Comparison of ENCODE assay signal across 15 cellular contexts in the genomic region with DNA sequence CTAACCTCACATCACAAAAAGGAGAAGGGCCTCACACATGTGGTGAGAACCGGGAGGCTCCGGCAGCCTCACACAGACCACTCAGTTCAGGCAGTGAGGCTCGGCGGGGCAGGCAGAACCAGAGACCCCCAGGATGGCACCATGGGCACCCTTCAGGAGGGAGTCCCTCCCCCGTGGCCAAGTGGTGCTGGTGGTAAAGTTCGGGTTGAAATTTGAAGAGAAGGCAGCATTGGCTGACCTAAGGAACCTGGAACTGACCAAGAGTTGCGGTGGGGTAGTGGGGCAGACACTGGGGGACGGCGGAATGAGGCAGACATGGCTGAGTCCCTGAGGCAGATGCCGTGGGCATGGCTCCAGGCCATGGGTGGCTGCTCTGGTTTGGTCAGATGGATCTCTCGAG.
A peak's percentile ranks its signal among the peaks of the same experiment; 100 is the strongest.
DNase-seq lines count a peak whose midpoint lies in the region; ATAC-seq and TF ChIP-seq lines count a peak whose summit lies in the region.
"Had no signal": no experiment of that assay in that cellular context is flagged by ENCODE, and none has a peak within 500 bp of the region (broad histone marks: within the 10 kb centered on the region; RNA-seq: fewer than 3 reads in every experiment).

No MANE protein-coding gene starts in this region.

- no peak overlapping the region for H3K27ac ChIP-seq in right atrium auricular region
- no peak overlapping the region for H3K27ac ChIP-seq in spleen
- H3K27ac ChIP-seq: C4-2B, GM23248, HL-60 had no signal

- 85 to 87% (median 86%) methylated on average over 9 to 11 of the region's 11 CpGs for WGBS in spleen, 5 donors

- H3K4me3 ChIP-seq in right atrium auricular region, result no peak overlapping the region
- no peak overlapping the region for H3K4me3 ChIP-seq in spleen
- H3K4me3 ChIP-seq: GM23248, HAP-1 had no signal

- H3K27me3 ChIP-seq in right atrium auricular region, result no peaks in the 10 kb centered on the region
- H3K27me3 ChIP-seq in spleen (replicated peaks in 1 of 7), result peaks cover 0 to 7% (median 0%) of the 10 kb centered on the region in 7 donors

- H3K9me3 ChIP-seq in right atrium auricular region (no peaks in the 10 kb centered on the region), spleen (peaks cover 0 to 3% (median 0%) of the 10 kb centered on the region in 8 donors)
- H3K9me3 ChIP-seq: HAP-1 had no signal

- no peak for ATAC-seq in left ventricle myocardium superior

- TF ChIP-seq CTCF in right atrium auricular region (IDR thresholded peaks at IDR 0.05) (no peak), spleen (IDR thresholded peaks at IDR 0.05 in 8 of 11, conservative IDR thresholded peaks at IDR 0.05 in 3 of 11) (no peak)

- H3K36me3 ChIP-seq in right atrium auricular region (no peaks in the 10 kb centered on the region), spleen (no peaks in the 10 kb centered on the region)
- H3K36me3 ChIP-seq: HAP-1 had no signal

- DNase-seq in right atrium auricular region (ENCODE audit: low spot score) (peak; percentile 44), left ventricle myocardium superior (no peak), islet precursor cell (peak; percentile 35), spleen (peak; percentile 59), NCI-H2107 (lab: John Stamatoyannopoulos, UW) (no peak), cortex of kidney (lab: John Stamatoyannopoulos, UW) (no peak), nucleus accumbens (lab: John Stamatoyannopoulos, UW) (no peak)
- DNase-seq: AML-193, Caco-2, DMS79, GDM1, GM23248 had no signal

- H3K4me1 ChIP-seq in right atrium auricular region (no peaks in the 10 kb centered on the region), spleen (no peaks in the 10 kb centered on the region)
- H3K4me1 ChIP-seq: Caco-2, HAP-1 had no signal

- TF ChIP-seq POLR2A in spleen (IDR thresholded peaks at IDR 0.05), result no peak

- intact Hi-C loops in left ventricle myocardium superior (cut with micrococcal nuclease) (no loop called here), spleen (cut with DNase I; ENCODE audit: low total_unique reads) (no loop called here)

Comparison
In these comparisons a context has a peak if more than half of its experiments do, and no peak if none do; other contexts are left out.
1. DNase-seq: peak in right atrium auricular region (single experiment), islet precursor cell (single experiment) and spleen (single experiment); none in left ventricle myocardium superior (single experiment), NCI-H2107 (single experiment), cortex of kidney (single experiment) and nucleus accumbens (0 of 56).